25 cellular contexts compared by ENCODE assay signal in the genomic region with DNA sequence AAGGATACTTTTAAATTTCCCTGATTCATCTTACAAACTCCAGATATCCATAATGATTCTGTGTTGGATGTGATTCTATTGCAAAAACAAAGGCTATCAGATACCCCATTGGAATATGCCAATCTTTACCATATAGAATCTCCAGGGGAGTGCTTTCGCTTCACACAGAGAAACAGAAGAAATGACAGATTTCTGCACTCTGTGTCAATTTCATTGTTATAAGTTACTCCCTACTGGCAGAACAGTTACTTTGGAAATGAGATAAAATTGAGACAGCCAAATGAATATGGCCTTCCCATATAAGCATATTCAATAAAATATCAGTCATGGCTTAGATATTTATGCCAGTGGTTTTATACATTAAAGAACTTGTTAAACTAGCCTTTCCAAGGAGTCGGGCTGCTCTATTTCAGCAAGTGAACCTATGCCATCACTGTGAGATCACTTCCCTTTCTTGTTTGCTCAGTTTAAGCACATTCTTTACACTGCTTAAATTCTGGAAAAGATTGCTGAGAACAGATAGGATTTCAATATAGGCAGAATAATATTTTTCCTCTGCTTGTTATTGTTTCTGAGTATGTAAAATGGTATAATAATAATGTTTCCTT.
DNase-seq lines count a peak whose midpoint lies in the region; FAIRE-seq and TF ChIP-seq lines count a peak whose summit lies in the region.
"Had no signal": no experiment of that assay in that cellular context is flagged by ENCODE, and none has a peak within 500 bp of the region (broad histone marks: within the 10 kb centered on the region; RNA-seq: fewer than 3 reads in every experiment).

No MANE protein-coding gene starts in this region.

- no peak for TF ChIP-seq CTCF in mammary epithelial cell (conservative IDR thresholded peaks at IDR 0.05 in 1 of 2, IDR thresholded peaks at IDR 0.05 in 1 of 2; ENCODE audit: extremely low read depth in 1 of 2, insufficient read depth in 1 of 2, low read depth in 1 of 2, low read length in 2 of 2)
- no peak for TF ChIP-seq CTCF in MCF 10A (IDR thresholded peaks at IDR 0.05; ENCODE audit: unreplicated experiment)
- no peak for TF ChIP-seq CTCF in bronchial epithelial cell (IDR thresholded peaks at IDR 0.05; ENCODE audit: insufficient read depth, low read length, severe bottlenecking)
- TF ChIP-seq CTCF in fibroblast of the aortic adventitia (IDR thresholded peaks at IDR 0.05; ENCODE audit: insufficient read depth, low read length): no peak
- no peak for TF ChIP-seq CTCF in osteoblast (IDR thresholded peaks at IDR 0.05; ENCODE audit: extremely low read depth, low read depth, low read length)
- no peak for TF ChIP-seq CTCF in transverse colon (IDR thresholded peaks at IDR 0.05)

- H3K4me2 ChIP-seq in mammary epithelial cell (ENCODE audit: insufficient read depth, low read depth, low read length) (no peak overlapping the region), osteoblast (ENCODE audit: insufficient read depth, low read length) (no peak overlapping the region)
- H3K4me2 ChIP-seq: SK-N-SH had no signal

- no peak overlapping the region for H3K27ac Mint-ChIP-seq in MCF 10A (ENCODE audit: low read depth, unreplicated experiment)
- H3K27ac Mint-ChIP-seq: CD14-positive monocyte had no signal

- DNase-seq in mammary epithelial cell: peak; percentile 24
- DNase-seq in MCF 10A (ENCODE audit: unreplicated experiment): no peak
- peak; percentile 71 for DNase-seq in bronchial epithelial cell (ENCODE audit: low read depth)
- DNase-seq in fibroblast of the aortic adventitia (ENCODE audit: low read depth): peak; percentile 20
- DNase-seq in osteoblast (ENCODE audit: insufficient read length, low spot score, missing footprints): no peak
- DNase-seq in MV-4-11 (lab: John Stamatoyannopoulos, UW): no peak
- DNase-seq in transverse colon: no peak
- DNase-seq in NCI-H748 (lab: John Stamatoyannopoulos, UW; ENCODE audit: unreplicated experiment): no peak
- DNase-seq: ACHN, BE2C, Calu3, DMS79 treated with DMSO at 0.1 percent for 48 hours, GM23248, H7, Karpas-422, NCI-H1105, NCI-H1436 treated with DMSO at 0.1 percent for 48 hours, NCI-H1930, NCI-H2107, NCI-H446 treated with DMSO at 0.1 percent for 48 hours, Peyer's patch, SK-N-SH had no signal

- H3K36me3 Mint-ChIP-seq in MCF 10A (ENCODE audit: insufficient read depth, unreplicated experiment): no peaks in the 10 kb centered on the region
- H3K36me3 Mint-ChIP-seq: CD14-positive monocyte had no signal

- H2AFZ ChIP-seq in mammary epithelial cell (ENCODE audit: low read depth, low read length): no peak overlapping the region
- peak overlapping the region; percentile 54 for H2AFZ ChIP-seq in osteoblast (ENCODE audit: low read length)
- H2AFZ ChIP-seq: GM23248 had no signal

- no peaks in the 10 kb centered on the region for H3K9me3 ChIP-seq in mammary epithelial cell (replicated peaks; ENCODE audit: insufficient read depth, low read length)
- H3K9me3 ChIP-seq in osteoblast (ENCODE audit: low read depth, low read length): no peaks in the 10 kb centered on the region
- H3K9me3 ChIP-seq in transverse colon: no peaks in the 10 kb centered on the region
- H3K9me3 ChIP-seq: BE2C, Peyer's patch, SK-N-SH had no signal

- no peaks in the 10 kb centered on the region for H3K4me1 Mint-ChIP-seq in MCF 10A (ENCODE audit: insufficient read depth, unreplicated experiment)
- H3K4me1 Mint-ChIP-seq: CD14-positive monocyte had no signal

- POLR2A ChIA-PET in MCF 10A (lab: Yijun Ruan, JAX): no interaction called here

- WGBS in mammary epithelial cell (ENCODE audit: low coverage, missing lambda C conversion rate): 74% methylated on average over 2 of the region's 2 CpGs
- 79 to 80% methylated on average over 2 of the region's 2 CpGs for WGBS in transverse colon (ENCODE audit: low coverage in 1 of 2), 2 donors

- H3K4me3 ChIP-seq in mammary epithelial cell (replicated peaks in 1 of 3; ENCODE audit: insufficient read depth in 1 of 3, low read depth in 2 of 3, low read length in 3 of 3) (no peak overlapping the region), bronchial epithelial cell (ENCODE audit: low read depth, low read length) (no peak overlapping the region), fibroblast of the aortic adventitia (ENCODE audit: low read depth, low read length) (no peak overlapping the region), osteoblast (ENCODE audit: insufficient read depth, low read length) (no peak overlapping the region), transverse colon (no peak overlapping the region)
- H3K4me3 ChIP-seq: GM23248, Peyer's patch had no signal

- H4K20me1 ChIP-seq in mammary epithelial cell (ENCODE audit: insufficient read depth, low read length) (no peaks in the 10 kb centered on the region), osteoblast (ENCODE audit: insufficient read depth, low read length) (no peaks in the 10 kb centered on the region)

- in situ Hi-C loops in mammary epithelial cell (cut with MboI; ENCODE audit: low sequenced_read_pairs in 2 of 2) (no loop called here), transverse colon (cut with MboI; ENCODE audit: low pct_ligation_motif_present in 1 of 4, low pct_unique_long_range_greater_than_20kb in 1 of 4, low sequenced_read_pairs in 3 of 4) (no loop called here)

- H3K36me3 ChIP-seq in mammary epithelial cell (ENCODE audit: insufficient read depth, low read length) (no peaks in the 10 kb centered on the region), bronchial epithelial cell (ENCODE audit: control insufficient read depth, insufficient read depth, low read length) (no peaks in the 10 kb centered on the region), osteoblast (ENCODE audit: insufficient read depth, low read length) (no peaks in the 10 kb centered on the region), transverse colon (no peaks in the 10 kb centered on the region)
- H3K36me3 ChIP-seq: BE2C, Peyer's patch had no signal

- H3K27me3 ChIP-seq in mammary epithelial cell (ENCODE audit: insufficient read depth, low read length): no peaks in the 10 kb centered on the region
- H3K27me3 ChIP-seq in bronchial epithelial cell (ENCODE audit: control insufficient read depth, insufficient read depth, low read length): no peaks in the 10 kb centered on the region
- H3K27me3 ChIP-seq in osteoblast (ENCODE audit: insufficient read depth, low read length): no peaks in the 10 kb centered on the region
- H3K27me3 ChIP-seq in transverse colon: no peaks in the 10 kb centered on the region
- H3K27me3 ChIP-seq: BE2C, Peyer's patch had no signal

- H3K79me2 ChIP-seq in mammary epithelial cell (ENCODE audit: insufficient read depth, low read length): no peaks in the 10 kb centered on the region
- H3K79me2 ChIP-seq in osteoblast (ENCODE audit: insufficient read depth, low read length): no peaks in the 10 kb centered on the region

- no peak overlapping the region for H3K4me3 Mint-ChIP-seq in MCF 10A (ENCODE audit: unreplicated experiment)
- H3K4me3 Mint-ChIP-seq: CD14-positive monocyte had no signal

- BruUV-seq in mammary epithelial cell (replicated peaks; lab: Mats Ljungman, UMichigan): no TSS peak
- no TSS peak for BruUV-seq in MCF 10A (replicated peaks; lab: Mats Ljungman, UMichigan)

- H3K9me3 Mint-ChIP-seq in MCF 10A (ENCODE audit: unreplicated experiment): peaks cover 14% of the 10 kb centered on the region

- no peak for TF ChIP-seq POLR2A in transverse colon (IDR thresholded peaks at IDR 0.05)

- no peak overlapping the region for H3K9ac ChIP-seq in mammary epithelial cell (ENCODE audit: insufficient read depth, low read length)
- H3K9ac ChIP-seq: GM23248, SK-N-SH had no signal

- H3K27me3 Mint-ChIP-seq in MCF 10A (ENCODE audit: insufficient read depth, unreplicated experiment): no peaks in the 10 kb centered on the region

- FAIRE-seq in bronchial epithelial cell (lab: Jason Lieb, UNC): no peak
- FAIRE-seq: HepG2 had no signal

- CTCF ChIA-PET in mammary epithelial cell (lab: Charles Lee; ENCODE audit: low non-redundant PET) (no interaction called here), MCF 10A (lab: Yijun Ruan, JAX) (no interaction called here)

- H3K27ac ChIP-seq in mammary epithelial cell (ENCODE audit: insufficient read depth, low read depth, low read length) (no peak overlapping the region), osteoblast (ENCODE audit: low read depth, low read length) (no peak overlapping the region), transverse colon (no peak overlapping the region)
- H3K27ac ChIP-seq: 22Rv1, GM23248, Peyer's patch had no signal

- H3K4me1 ChIP-seq in mammary epithelial cell (ENCODE audit: insufficient read depth, low read length) (peaks cover 3% of the 10 kb centered on the region), osteoblast (ENCODE audit: insufficient read depth, low read length) (no peaks in the 10 kb centered on the region), transverse colon (no peaks in the 10 kb centered on the region)
- H3K4me1 ChIP-seq: BE2C, Peyer's patch had no signal

- intact Hi-C loops in mammary epithelial cell (cut with micrococcal nuclease) (no loop called here), MCF 10A (cut with micrococcal nuclease) (no loop called here), transverse colon (cut with DNase I; ENCODE audit: low total_unique reads) (no loop called here)

- dilution Hi-C loops in mammary epithelial cell (cut with HindIII; ENCODE audit: low sequenced_read_pairs): no loop called here

- no peak for TF ChIP-seq EP300 in transverse colon (IDR thresholded peaks at IDR 0.05; ENCODE audit: low read depth)

Comparison
In these comparisons a context has a peak if more than half of its experiments do, and no peak if none do; other contexts are left out.
1. DNase-seq: peak in mammary epithelial cell (single experiment), bronchial epithelial cell (single experiment) and fibroblast of the aortic adventitia (single experiment); none in MCF 10A (single experiment), osteoblast (single experiment), MV-4-11 (single experiment), transverse colon (single experiment) and NCI-H748 (single experiment).